Comparison of ENCODE assay signal across 20 cellular contexts in genomic region chr10:89442347-89442746, GRCh38. TPM values are rescaled to one million over a fixed set of nuclear protein-coding genes. Genes with fewer than 3 reads are reported as not detected.
DNase-seq lines count a peak whose midpoint lies in the region; ATAC-seq, FAIRE-seq and TF ChIP-seq lines count a peak whose summit lies in the region.
"Had no signal": no experiment of that assay in that cellular context is flagged by ENCODE, and none has a peak within 500 bp of the region (broad histone marks: within the 10 kb centered on the region; RNA-seq: fewer than 3 reads in every experiment).

No MANE protein-coding gene starts in this region.

- H3K4me2 ChIP-seq in OCI-LY3 (ENCODE audit: low read length) (peak overlapping the region; percentile 24), endothelial cell of umbilical vein (ENCODE audit: insufficient read depth, low read length) (no peak overlapping the region)
- H3K4me2 ChIP-seq: GM23338 had no signal

- dilution Hi-C loops in endothelial cell of umbilical vein (cut with MboI; ENCODE audit: extremely low pct_ligation_motif_present, low sequenced_read_pairs), result no loop called here

- no peak for DNase-seq in activated T-cell treated with anti-CD3 and anti-CD28 coated beads, Interleukin-2, amount 50 U/mL, for 72 hours
- no peak for DNase-seq in activated T-cell treated with anti-CD3 and anti-CD28 coated beads, Interleukin-2, amount 50 U/mL, for 24 hours
- DNase-seq in GM12891 (ENCODE audit: insufficient read length, low spot score) (no peak), endothelial cell of umbilical vein (ENCODE audit: low read depth, low spot score) (peak; percentile 22), Calu3 (no peak), NCI-H524 (lab: John Stamatoyannopoulos, UW) (no peak)
- DNase-seq: C1 segment of cervical spinal cord; Caco-2; CD4-positive, alpha-beta memory T cell; DMS 273 treated with DMSO at 0.1 percent for 48 hours; DMS79; EL; GDM1; H9 had no signal

- no peak for FAIRE-seq in GM12891 (lab: Jason Lieb, UNC)
- FAIRE-seq in endothelial cell of umbilical vein (lab: Jason Lieb, UNC), result no peak
- FAIRE-seq: D721Med, GM12892 had no signal

- H3K27ac ChIP-seq in OCI-LY3 (ENCODE audit: low read length) (no peak overlapping the region), endothelial cell of umbilical vein (ENCODE audit: insufficient read depth, low read depth, low read length) (no peak overlapping the region)

- H2AFZ ChIP-seq in OCI-LY3 (ENCODE audit: low read depth, low read length), result no peak overlapping the region
- no peak overlapping the region for H2AFZ ChIP-seq in endothelial cell of umbilical vein (ENCODE audit: low read depth, low read length)
- H2AFZ ChIP-seq: GM23338 had no signal

- H3K4me3 ChIP-seq in OCI-LY3 (ENCODE audit: low read length) (no peak overlapping the region), endothelial cell of umbilical vein (replicated peaks in 1 of 3; ENCODE audit: insufficient read depth in 1 of 3, low read depth in 1 of 3, low read length in 3 of 3) (no peak overlapping the region)
- H3K4me3 ChIP-seq: GM23338 had no signal

- H3K4me1 Mint-ChIP-seq in activated T-cell treated with anti-CD3 and anti-CD28 coated beads, Interleukin-2, amount 50 U/mL, for 72 hours (ENCODE audit: low read depth), result no peaks in the 10 kb centered on the region
- H3K4me1 Mint-ChIP-seq in activated T-cell treated with anti-CD3 and anti-CD28 coated beads, Interleukin-2, amount 50 U/mL, for 24 hours (ENCODE audit: low read depth), result no peaks in the 10 kb centered on the region
- H3K4me1 Mint-ChIP-seq in Calu3 (ENCODE audit: low read depth, unreplicated experiment), result no peaks in the 10 kb centered on the region
- H3K4me1 Mint-ChIP-seq: CD4-positive, alpha-beta memory T cell; GM23338; H9 had no signal

- TF ChIP-seq POLR2A in GM12891 (IDR thresholded peaks at IDR 0.05; ENCODE audit: low read depth, low read length) (no peak), endothelial cell of umbilical vein (IDR thresholded peaks at IDR 0.05; ENCODE audit: low read depth, low read length) (no peak)

- H3K9me3 Mint-ChIP-seq in activated T-cell treated with anti-CD3 and anti-CD28 coated beads, Interleukin-2, amount 50 U/mL, for 72 hours, result peaks cover 0 to 2% of the 10 kb centered on the region in 2 donors
- no peaks in the 10 kb centered on the region for H3K9me3 Mint-ChIP-seq in activated T-cell treated with anti-CD3 and anti-CD28 coated beads, Interleukin-2, amount 50 U/mL, for 24 hours
- H3K9me3 Mint-ChIP-seq in Calu3 (ENCODE audit: low read depth, unreplicated experiment), result no peaks in the 10 kb centered on the region

- no peak overlapping the region for H3K27ac Mint-ChIP-seq in activated T-cell treated with anti-CD3 and anti-CD28 coated beads, Interleukin-2, amount 50 U/mL, for 72 hours
- no peak overlapping the region for H3K27ac Mint-ChIP-seq in activated T-cell treated with anti-CD3 and anti-CD28 coated beads, Interleukin-2, amount 50 U/mL, for 24 hours
- no peak overlapping the region for H3K27ac Mint-ChIP-seq in Calu3 (ENCODE audit: unreplicated experiment)
- H3K27ac Mint-ChIP-seq: CD4-positive, alpha-beta memory T cell; GM23338; H9 had no signal

- H3K36me3 ChIP-seq in OCI-LY3 (replicated peaks; ENCODE audit: low read depth, low read length) (no peaks in the 10 kb centered on the region), endothelial cell of umbilical vein (ENCODE audit: control insufficient read depth in 2 of 2, extremely low read depth in 1 of 2, insufficient read depth in 2 of 2, low read length in 2 of 2) (no peaks in the 10 kb centered on the region)

- no peaks in the 10 kb centered on the region for H3K79me2 ChIP-seq in OCI-LY3 (ENCODE audit: low read length)
- H3K79me2 ChIP-seq in endothelial cell of umbilical vein (ENCODE audit: control insufficient read depth, insufficient read depth, low read length), result no peaks in the 10 kb centered on the region

- H4K20me1 ChIP-seq in OCI-LY3 (ENCODE audit: insufficient read depth, low read length) (no peaks in the 10 kb centered on the region), endothelial cell of umbilical vein (replicated peaks; ENCODE audit: control insufficient read depth, extremely low read depth, insufficient read depth, low read length) (no peaks in the 10 kb centered on the region)

- intact Hi-C loops in endothelial cell of umbilical vein (cut with micrococcal nuclease) (no loop called here), Calu3 (cut with micrococcal nuclease; ENCODE audit: unreplicated experiment) (no loop called here)

- H3K9ac ChIP-seq in OCI-LY3 (ENCODE audit: low read length) (no peak overlapping the region), endothelial cell of umbilical vein (replicated peaks; ENCODE audit: extremely low read depth, insufficient read depth, low read length) (no peak overlapping the region)

- BruUV-seq in endothelial cell of umbilical vein (replicated peaks; lab: Mats Ljungman, UMichigan), result no TSS peak
- BruUV-seq in Calu3 (replicated peaks; lab: Mats Ljungman, UMichigan), result no TSS peak

- H3K27me3 ChIP-seq in OCI-LY3 (ENCODE audit: low read depth, low read length), result no peaks in the 10 kb centered on the region
- H3K27me3 ChIP-seq in endothelial cell of umbilical vein (ENCODE audit: control insufficient read depth in 2 of 2, insufficient read depth in 2 of 2, low read length in 2 of 2), result no peaks in the 10 kb centered on the region

- POLR2A ChIA-PET in endothelial cell of umbilical vein (lab: Charles Lee), result no interaction called here

- no peaks in the 10 kb centered on the region for H3K9me1 ChIP-seq in endothelial cell of umbilical vein (replicated peaks; ENCODE audit: control insufficient read depth, extremely low read depth, insufficient read depth, low read length)

- H3K4me1 ChIP-seq in OCI-LY3 (ENCODE audit: low read length) (peaks cover 10% of the 10 kb centered on the region), endothelial cell of umbilical vein (ENCODE audit: control insufficient read depth, extremely low read depth, insufficient read depth, low read length) (peaks cover 4% of the 10 kb centered on the region)
- H3K4me1 ChIP-seq: Caco-2 had no signal

- no peak overlapping the region for H3K4me3 Mint-ChIP-seq in activated T-cell treated with anti-CD3 and anti-CD28 coated beads, Interleukin-2, amount 50 U/mL, for 72 hours
- no peak overlapping the region for H3K4me3 Mint-ChIP-seq in activated T-cell treated with anti-CD3 and anti-CD28 coated beads, Interleukin-2, amount 50 U/mL, for 24 hours
- no peak overlapping the region for H3K4me3 Mint-ChIP-seq in Calu3 (ENCODE audit: low read depth, unreplicated experiment)
- H3K4me3 Mint-ChIP-seq: CD4-positive, alpha-beta memory T cell; GM23338; H9 had no signal

- no peak for TF ChIP-seq CTCF in OCI-LY3 (IDR thresholded peaks at IDR 0.05; ENCODE audit: low read depth, low read length)
- TF ChIP-seq CTCF in endothelial cell of umbilical vein (IDR thresholded peaks at IDR 0.05; ENCODE audit: extremely low read depth in 1 of 2, insufficient read depth in 1 of 2, low read depth in 1 of 2, low read length in 2 of 2), result no peak
- TF ChIP-seq CTCF in Calu3 (IDR thresholded peaks at IDR 0.05; ENCODE audit: unreplicated experiment), result no peak

- H3K9me3 ChIP-seq in OCI-LY3 (ENCODE audit: insufficient read depth, low read length), result no peaks in the 10 kb centered on the region
- no peaks in the 10 kb centered on the region for H3K9me3 ChIP-seq in endothelial cell of umbilical vein (replicated peaks; ENCODE audit: control insufficient read depth, insufficient read depth, low read length)
- H3K9me3 ChIP-seq: Caco-2 had no signal

- peak; percentile 24 to 53 for ATAC-seq in activated T-cell treated with anti-CD3 and anti-CD28 coated beads, Interleukin-2, amount 50 U/mL, for 72 hours (replicated peaks in 1 of 2)
- no peak for ATAC-seq in HG03095 (IDR thresholded peaks at IDR 0.05; ENCODE audit: unreplicated experiment)
- ATAC-seq: GM23338, HCT116 had no signal

- no peaks in the 10 kb centered on the region for H3K36me3 Mint-ChIP-seq in activated T-cell treated with anti-CD3 and anti-CD28 coated beads, Interleukin-2, amount 50 U/mL, for 72 hours (ENCODE audit: insufficient read depth in 2 of 2)
- no peaks in the 10 kb centered on the region for H3K36me3 Mint-ChIP-seq in activated T-cell treated with anti-CD3 and anti-CD28 coated beads, Interleukin-2, amount 50 U/mL, for 24 hours (ENCODE audit: low read depth)
- no peaks in the 10 kb centered on the region for H3K36me3 Mint-ChIP-seq in Calu3 (ENCODE audit: insufficient read depth, unreplicated experiment)
- H3K36me3 Mint-ChIP-seq: CD4-positive, alpha-beta memory T cell had no signal

- H3K27me3 Mint-ChIP-seq in activated T-cell treated with anti-CD3 and anti-CD28 coated beads, Interleukin-2, amount 50 U/mL, for 72 hours (ENCODE audit: low read depth), result peaks cover 10% of the 10 kb centered on the region
- peaks cover 23% of the 10 kb centered on the region for H3K27me3 Mint-ChIP-seq in activated T-cell treated with anti-CD3 and anti-CD28 coated beads, Interleukin-2, amount 50 U/mL, for 24 hours
- no peaks in the 10 kb centered on the region for H3K27me3 Mint-ChIP-seq in Calu3 (ENCODE audit: unreplicated experiment)

- CTCF ChIA-PET in endothelial cell of umbilical vein (lab: Charles Lee), result interaction anchor here (0.9 kb wide), 1 partner anchor 120 kb away, joined by 3 read pairs; no protein-coding TSS in a partner anchor
- CTCF ChIA-PET in Calu3 (lab: Charles Lee), result no interaction called here

RNA-seq across cellular contexts. Expression of gene IFIT5, which starts 28.0 kb away (rescaled TPM):
- 10 to 100 TPM in 1 of 2 donors, 1 to 10 TPM in 1; 6.6 to 10.2 TPM for total RNA-seq in activated T-cell treated with anti-CD3 and anti-CD28 coated beads, Interleukin-2, amount 50 U/mL, for 72 hours
- 4.2 TPM for polyA plus RNA-seq in GM12891 (2012; ENCODE audit: low read depth, missing spikeins)
- total RNA-seq in endothelial cell of umbilical vein (3.2 and 4.0 TPM in 2 replicates), Calu3 (2022) (13.8 and 23.5 TPM in 2 replicates)
- 0.97 and 1.0 TPM in 2 replicates for polyA plus RNA-seq in endothelial cell of umbilical vein
- 1.3 and 1.4 TPM in 2 replicates for polyA plus RNA-seq in endothelial cell of umbilical vein (2011; cell fraction: cytosol; rRNA removed)
- 0.55 and 0.70 TPM in 2 replicates for polyA plus RNA-seq in endothelial cell of umbilical vein (2011; cell fraction: nucleus; rRNA removed)
- polyA plus RNA-seq in endothelial cell of umbilical vein (2012), result 0.49 and 0.56 TPM in 2 replicates
- 1.3 and 1.7 TPM in 2 replicates for polyA minus RNA-seq in endothelial cell of umbilical vein
- 1.0 TPM for polyA minus RNA-seq in endothelial cell of umbilical vein (2011; cell fraction: cytosol; rRNA and poly(A)+ RNA removed)
- 1.0 and 1.3 TPM in 2 replicates for polyA minus RNA-seq in endothelial cell of umbilical vein (2011; cell fraction: nucleus; rRNA and poly(A)+ RNA removed)

RNA-seq across cellular contexts. Expression of gene IFIT1, which starts 49.9 kb away (rescaled TPM):
- 1 to 10 TPM in 1 of 2 donors, under 1 TPM in 1; 0.79 to 2.7 TPM for total RNA-seq in activated T-cell treated with anti-CD3 and anti-CD28 coated beads, Interleukin-2, amount 50 U/mL, for 72 hours
- 15.8 TPM for polyA plus RNA-seq in GM12891 (2012; ENCODE audit: low read depth, missing spikeins)
- total RNA-seq in endothelial cell of umbilical vein, result 0.39 and 0.75 TPM in 2 replicates
- 0.51 and 0.57 TPM in 2 replicates for polyA plus RNA-seq in endothelial cell of umbilical vein
- polyA plus RNA-seq in endothelial cell of umbilical vein (2011; cell fraction: cytosol; rRNA removed), result 0.63 and 0.82 TPM in 2 replicates
- 0.60 and 0.66 TPM in 2 replicates for polyA plus RNA-seq in endothelial cell of umbilical vein (2011; cell fraction: nucleus; rRNA removed)
- polyA plus RNA-seq in endothelial cell of umbilical vein (2012), result 1.2 and 1.6 TPM in 2 replicates
- polyA minus RNA-seq in endothelial cell of umbilical vein, result 0.51 and 0.68 TPM in 2 replicates
- 1.0 TPM for polyA minus RNA-seq in endothelial cell of umbilical vein (2011; cell fraction: cytosol; rRNA and poly(A)+ RNA removed)
- polyA minus RNA-seq in endothelial cell of umbilical vein (2011; cell fraction: nucleus; rRNA and poly(A)+ RNA removed), result 0.10 TPM in 1 of 2 replicates, not detected in the other
- 52.3 and 201 TPM in 2 replicates for total RNA-seq in Calu3 (2022)

Comparison
In these comparisons a context has a peak if more than half of its experiments do, and no peak if none do; other contexts are left out.
1. RNA of gene IFIT1, which starts 49.9 kb away (total RNA-seq): 52.3 to 201 TPM in Calu3; 0.79 to 2.7 TPM in activated T-cell treated with anti-CD3 and anti-CD28 coated beads, Interleukin-2, amount 50 U/mL, for 72 hours and 0.39 to 0.75 TPM in endothelial cell of umbilical vein; every median in the first group is over 10 times any median in the second.